8 cellular contexts compared by ENCODE assay signal in the genomic region with DNA sequence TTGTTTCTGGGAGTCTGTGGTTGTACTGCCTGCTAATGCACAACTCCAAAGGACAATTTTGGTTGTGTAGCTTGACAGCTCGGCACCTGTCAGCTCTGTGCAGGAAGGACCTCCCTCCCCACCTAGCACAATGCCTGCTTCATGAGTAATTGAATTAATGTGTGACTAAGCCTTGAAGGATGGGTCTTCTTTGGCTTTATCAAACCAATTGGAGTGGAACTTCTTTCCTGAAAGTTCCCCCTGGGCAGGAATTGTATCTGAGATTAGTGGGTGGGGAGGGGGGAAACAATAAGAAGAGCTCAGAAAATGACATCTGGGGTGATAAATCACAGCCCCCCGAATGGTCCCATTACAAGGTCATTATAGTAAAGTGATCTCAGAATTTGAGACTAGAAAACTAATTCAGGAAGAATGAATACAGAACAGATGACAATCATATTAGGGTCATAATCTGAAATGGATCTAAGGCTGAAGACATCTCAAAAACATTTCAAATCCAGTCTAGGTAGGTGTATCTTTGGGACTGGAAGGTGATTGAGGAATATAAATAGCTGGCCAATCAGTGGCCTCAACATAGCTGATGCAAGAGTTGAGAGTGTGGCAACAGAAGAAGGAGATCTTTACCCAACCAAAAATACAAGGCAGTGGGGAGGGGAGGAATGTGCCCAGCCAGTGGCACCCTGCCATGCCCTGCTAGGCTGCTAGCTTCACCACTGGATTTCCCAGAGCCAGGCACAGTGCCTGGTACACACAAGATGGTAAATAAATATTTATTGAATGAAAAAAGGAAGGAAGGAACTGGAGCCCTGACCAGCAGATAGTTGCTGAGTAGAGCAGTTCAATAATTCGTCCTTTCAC. TPM values are rescaled to one million over a fixed set of nuclear protein-coding genes. Genes with fewer than 3 reads are reported as not detected.
DNase-seq lines count a peak whose midpoint lies in the region; ATAC-seq and TF ChIP-seq lines count a peak whose summit lies in the region.

No MANE protein-coding gene starts in this region.

- no peak for TF ChIP-seq POLR2A in prostate gland (IDR thresholded peaks at IDR 0.05)

- intact Hi-C loops in activated T-helper 1 cell treated with anti-CD3 and anti-CD28 coated beads, Interleukin-12 subunit alpha, Interleukin-12 subunit beta, Interleukin-2, Interleukin-4 antibody, amounts not matched to agents 30 ng/mL and 10 ng/mL and 1 ng/mL, durations not matched to agents 14 hours and 24 hours and 36 hours (cut with micrococcal nuclease), result loop anchor here (2.0 to 10.0 kb wide), 7 partner anchors 203 to 636 kb away; a partner anchor contains a TSS
- intact Hi-C loops in prostate gland (cut with DNase I), result no loop called here

- H3K9me3 Mint-ChIP-seq in activated T-helper 1 cell treated with anti-CD3 and anti-CD28 coated beads, Interleukin-12 subunit alpha, Interleukin-12 subunit beta, Interleukin-2, Interleukin-4 antibody, amounts not matched to agents 30 ng/mL and 10 ng/mL and 1 ng/mL, durations not matched to agents 14 hours and 24 hours and 36 hours, result no peaks in the 10 kb centered on the region

- H3K27me3 ChIP-seq in foreskin keratinocyte, result no peaks in the 10 kb centered on the region
- no peaks in the 10 kb centered on the region for H3K27me3 ChIP-seq in prostate gland (replicated peaks; ENCODE audit: insufficient read depth)

- no peaks in the 10 kb centered on the region for H3K36me3 Mint-ChIP-seq in activated T-helper 1 cell treated with anti-CD3 and anti-CD28 coated beads, Interleukin-12 subunit alpha, Interleukin-12 subunit beta, Interleukin-2, Interleukin-4 antibody, amounts not matched to agents 30 ng/mL and 10 ng/mL and 1 ng/mL, durations not matched to agents 14 hours and 24 hours and 36 hours (ENCODE audit: low read depth)

- ATAC-seq in foreskin keratinocyte, result peak; percentile 70
- ATAC-seq in GM21576 (IDR thresholded peaks at IDR 0.05; ENCODE audit: unreplicated experiment), result no peak

- no peaks in the 10 kb centered on the region for H3K27me3 Mint-ChIP-seq in activated T-helper 1 cell treated with anti-CD3 and anti-CD28 coated beads, Interleukin-12 subunit alpha, Interleukin-12 subunit beta, Interleukin-2, Interleukin-4 antibody, amounts not matched to agents 30 ng/mL and 10 ng/mL and 1 ng/mL, durations not matched to agents 14 hours and 24 hours and 36 hours (ENCODE audit: insufficient read depth)

- H3K4me3 Mint-ChIP-seq in activated T-helper 1 cell treated with anti-CD3 and anti-CD28 coated beads, Interleukin-12 subunit alpha, Interleukin-12 subunit beta, Interleukin-2, Interleukin-4 antibody, amounts not matched to agents 30 ng/mL and 10 ng/mL and 1 ng/mL, durations not matched to agents 14 hours and 24 hours and 36 hours, result peak overlapping the region; percentile 84

- H3K4me1 ChIP-seq in foreskin keratinocyte (peaks cover 32% of the 10 kb centered on the region), prostate gland (replicated peaks) (peaks cover 4% of the 10 kb centered on the region)

- no peaks in the 10 kb centered on the region for H3K36me3 ChIP-seq in prostate gland

- H3K4me3 ChIP-seq in prostate gland, result no peak overlapping the region

- no peaks in the 10 kb centered on the region for H3K9me3 ChIP-seq in prostate gland

- no peak for TF ChIP-seq CTCF in foreskin keratinocyte (conservative IDR thresholded peaks at IDR 0.05)
- TF ChIP-seq CTCF in prostate gland (IDR thresholded peaks at IDR 0.05), result no peak

- DNase-seq in stimulated activated CD4-positive, alpha-beta T cell treated with anti-CD3 and anti-CD28 coated beads, Interleukin-15, amount 100 ng/mL, for 24 hours, result peak; percentile 46
- DNase-seq in stimulated activated CD4-positive, alpha-beta T cell treated with anti-CD3 and anti-CD28 coated beads, Interleukin-12 subunit alpha, Interleukin-12 subunit beta, amount 100 ng/mL, for 4 hours, result no peak
- DNase-seq in NCI-H2107 treated with DMSO at 0.1 percent for 48 hours (lab: John Stamatoyannopoulos, UW; ENCODE audit: unreplicated experiment) (peak; percentile 87), foreskin keratinocyte (peak; percentile 83 to 92), prostate gland (ENCODE audit: low spot score) (peak; percentile 22), retina (no peak)
- no peak for DNase-seq in activated T-helper 1 cell treated with anti-CD3 and anti-CD28 coated beads, Interleukin-12 subunit alpha, Interleukin-12 subunit beta, Interleukin-2, Interleukin-4 antibody, amounts not matched to agents 30 ng/mL and 10 ng/mL and 1 ng/mL, durations not matched to agents 14 hours and 24 hours and 36 hours (ENCODE audit: low spot score)

- H3K27ac ChIP-seq in foreskin keratinocyte (peak overlapping the region; percentile 76), prostate gland (peak overlapping the region; percentile 82 to 89)

- peaks cover 47% of the 10 kb centered on the region for H3K4me1 Mint-ChIP-seq in activated T-helper 1 cell treated with anti-CD3 and anti-CD28 coated beads, Interleukin-12 subunit alpha, Interleukin-12 subunit beta, Interleukin-2, Interleukin-4 antibody, amounts not matched to agents 30 ng/mL and 10 ng/mL and 1 ng/mL, durations not matched to agents 14 hours and 24 hours and 36 hours (ENCODE audit: low read depth)

- peak overlapping the region; percentile 76 for H3K27ac Mint-ChIP-seq in activated T-helper 1 cell treated with anti-CD3 and anti-CD28 coated beads, Interleukin-12 subunit alpha, Interleukin-12 subunit beta, Interleukin-2, Interleukin-4 antibody, amounts not matched to agents 30 ng/mL and 10 ng/mL and 1 ng/mL, durations not matched to agents 14 hours and 24 hours and 36 hours

- 32% methylated on average over 3 of the region's 3 CpGs for WGBS in prostate gland

RNA-seq across cellular contexts. Expression of a gene that starts 10.1 kb away (rescaled TPM):
- 18.7 and 19.3 TPM in 2 replicates for total RNA-seq in activated T-helper 1 cell treated with anti-CD3 and anti-CD28 coated beads, Interleukin-12 subunit alpha, Interleukin-12 subunit beta, Interleukin-2, Interleukin-4 antibody, amounts not matched to agents 30 ng/mL and 10 ng/mL and 1 ng/mL, durations not matched to agents 14 hours and 24 hours and 36 hours
- total RNA-seq in foreskin keratinocyte (13.0 and 15.6 TPM in 2 replicates), prostate gland (10 to 100 TPM; 11.2 to 27.5 TPM)
- polyA plus RNA-seq in foreskin keratinocyte, result 10.3 and 10.8 TPM in 2 replicates

RNA-seq across cellular contexts. Expression of a gene that starts 13.3 kb away (rescaled TPM):
- total RNA-seq in activated T-helper 1 cell treated with anti-CD3 and anti-CD28 coated beads, Interleukin-12 subunit alpha, Interleukin-12 subunit beta, Interleukin-2, Interleukin-4 antibody, amounts not matched to agents 30 ng/mL and 10 ng/mL and 1 ng/mL, durations not matched to agents 14 hours and 24 hours and 36 hours, result 128 and 132 TPM in 2 replicates
- total RNA-seq in foreskin keratinocyte, result 276 and 285 TPM in 2 replicates
- 460 and 472 TPM in 2 replicates for polyA plus RNA-seq in foreskin keratinocyte
- 100 to 1,000 TPM; 171 to 390 TPM for total RNA-seq in prostate gland

RNA-seq across cellular contexts. Expression of a gene that starts 16.4 kb away (rescaled TPM):
- 95.4 and 97.1 TPM in 2 replicates for total RNA-seq in activated T-helper 1 cell treated with anti-CD3 and anti-CD28 coated beads, Interleukin-12 subunit alpha, Interleukin-12 subunit beta, Interleukin-2, Interleukin-4 antibody, amounts not matched to agents 30 ng/mL and 10 ng/mL and 1 ng/mL, durations not matched to agents 14 hours and 24 hours and 36 hours
- total RNA-seq in foreskin keratinocyte (94.8 and 111 TPM in 2 replicates), prostate gland (10 to 100 TPM; 43.7 to 60.3 TPM)
- polyA plus RNA-seq in foreskin keratinocyte, result 116 and 137 TPM in 2 replicates

Comparison
In these comparisons a context has a peak if more than half of its experiments do, and no peak if none do; other contexts are left out.
1. DNase-seq: peak in stimulated activated CD4-positive, alpha-beta T cell treated with anti-CD3 and anti-CD28 coated beads, Interleukin-15, amount 100 ng/mL, for 24 hours (single experiment), NCI-H2107 treated with DMSO at 0.1 percent for 48 hours (single experiment), foreskin keratinocyte (2 of 2) and prostate gland (single experiment); none in stimulated activated CD4-positive, alpha-beta T cell treated with anti-CD3 and anti-CD28 coated beads, Interleukin-12 subunit alpha, Interleukin-12 subunit beta, amount 100 ng/mL, for 4 hours (single experiment), activated T-helper 1 cell treated with anti-CD3 and anti-CD28 coated beads, Interleukin-12 subunit alpha, Interleukin-12 subunit beta, Interleukin-2, Interleukin-4 antibody, amounts not matched to agents 30 ng/mL and 10 ng/mL and 1 ng/mL, durations not matched to agents 14 hours and 24 hours and 36 hours (single experiment) and retina (single experiment).